9 cellular contexts compared by ENCODE assay signal in genomic region chr7:105304040-105304895, GRCh38.
DNase-seq lines count a peak whose midpoint lies in the region; ATAC-seq, FAIRE-seq and TF ChIP-seq lines count a peak whose summit lies in the region.
"Had no signal": no experiment of that assay in that cellular context is flagged by ENCODE, and none has a peak within 500 bp of the region (broad histone marks: within the 10 kb centered on the region; RNA-seq: fewer than 3 reads in every experiment).

No MANE protein-coding gene starts in this region.

- H3K4me1 ChIP-seq in A549 = peaks cover 10% of the 10 kb centered on the region

- no peak for TF ChIP-seq RAD21 in A549 (conservative IDR thresholded peaks at IDR 0.05 in 1 of 2, IDR thresholded peaks at IDR 0.05 in 1 of 2)

- TF ChIP-seq POLR2A in A549 (IDR thresholded peaks at IDR 0.05; ENCODE audit: low read length) = no peak

- peak in 1 of 2 experiments; percentile 11 for DNase-seq in A549 (ENCODE audit: low read depth in 1 of 2, low spot score in 1 of 2)
- peak; percentile 42 for DNase-seq in middle frontal gyrus (ENCODE audit: extremely low spot score, low spot score)
- DNase-seq in 8988T = no peak
- no peak for DNase-seq in NCI-H345 (lab: John Stamatoyannopoulos, UW)
- no peak for DNase-seq in NCI-H524 (lab: John Stamatoyannopoulos, UW)

- no peak overlapping the region for H3K4me3 ChIP-seq in A549
- H3K4me3 ChIP-seq: thoracic aorta had no signal

- CTCF ChIA-PET in A549 (lab: Yijun Ruan, JAX) = interaction anchor here (0.9 to 1.0 kb wide), 2 partner anchors 10 to 11 kb away, joined by 3 to 4 read pairs; no protein-coding TSS in a partner anchor

- FAIRE-seq in A549 (lab: Jason Lieb, UNC) = no peak

- no peak for TF ChIP-seq CTCF in A549 (IDR thresholded peaks at IDR 0.05)

- no peaks in the 10 kb centered on the region for H3K9me3 ChIP-seq in A549
- H3K9me3 ChIP-seq: thoracic aorta had no signal

- no peak for TF ChIP-seq EP300 in A549 (IDR thresholded peaks at IDR 0.05)

- POLR2A ChIA-PET in A549 (lab: Yijun Ruan, JAX) = no interaction called here

- H3K4me2 ChIP-seq in A549 = peak overlapping the region; percentile 49

- H3K27ac ChIP-seq in A549 (peak overlapping the region in 1 of 2 experiments; percentile 31; a peak in 2 of 6 replicates), angular gyrus (ENCODE audit: low read depth, low read length) (peak overlapping the region; percentile 91)
- H3K27ac ChIP-seq: thoracic aorta had no signal

- ATAC-seq in A549 (peak; percentile 47 to 58; a peak in 4 of 6 replicates), GM19043 (IDR thresholded peaks at IDR 0.05; ENCODE audit: low read depth, unreplicated experiment) (peak; percentile 50), HG03159 (IDR thresholded peaks at IDR 0.05; ENCODE audit: unreplicated experiment) (peak; percentile 71)

- WGBS in A549 (ENCODE audit: missing lambda C conversion rate) = 52% methylated on average over 5 of the region's 5 CpGs

TF ChIP-seq in A549, 52 proteins besides CTCF, POLR2A, EP300 and RAD21:
- TF ChIP-seq TFCP2L1 (CRISPR knock-in tag; IDR thresholded peaks at IDR 0.05) (no peak), TP53 (CRISPR knock-in tag; IDR thresholded peaks at IDR 0.05) (no peak), HOXA7 (CRISPR knock-in tag; IDR thresholded peaks at IDR 0.05) (no peak), PBX3 (IDR thresholded peaks at IDR 0.05) (no peak)
